18 cellular contexts compared by ENCODE assay signal in genomic region chr3:172314616-172315015, GRCh38.
DNase-seq lines count a peak whose midpoint lies in the region; ATAC-seq and TF ChIP-seq lines count a peak whose summit lies in the region.
"Had no signal": no experiment of that assay in that cellular context is flagged by ENCODE, and none has a peak within 500 bp of the region (broad histone marks: within the 10 kb centered on the region; RNA-seq: fewer than 3 reads in every experiment).

No MANE protein-coding gene starts in this region.

- BruUV-seq in MCF 10A (replicated peaks; lab: Mats Ljungman, UMichigan), result no TSS peak

- no peak overlapping the region for H2BK15ac ChIP-seq in mesenchymal stem cell (ENCODE audit: low read depth, poor library complexity, severe bottlenecking)

- H3K27ac ChIP-seq in breast epithelium (peak overlapping the region in 1 of 2 donors; percentile 30), mesenchymal stem cell (ENCODE audit: low read length, poor library complexity, severe bottlenecking) (peak overlapping the region; percentile 14), tibial artery (peak overlapping the region; percentile 11 to 42)
- H3K27ac ChIP-seq: parathyroid adenoma had no signal

- no peak overlapping the region for H3K4me3 ChIP-seq in breast epithelium
- H3K4me3 ChIP-seq in mesenchymal stem cell (ENCODE audit: insufficient read depth in 1 of 2, low read depth in 1 of 2, low read length in 2 of 2), result no peak overlapping the region
- no peak overlapping the region for H3K4me3 ChIP-seq in tibial artery

- H3K9ac ChIP-seq in mesenchymal stem cell (ENCODE audit: low read length), result no peak overlapping the region
- H3K9ac ChIP-seq: parathyroid adenoma had no signal

- no peak overlapping the region for H4K91ac ChIP-seq in mesenchymal stem cell (ENCODE audit: low read length)

- peaks cover 79% of the 10 kb centered on the region for H3K36me3 Mint-ChIP-seq in MCF 10A (ENCODE audit: insufficient read depth, unreplicated experiment)
- peaks cover 46% of the 10 kb centered on the region for H3K36me3 Mint-ChIP-seq in WTC11

- no peaks in the 10 kb centered on the region for H3K27me3 ChIP-seq in breast epithelium
- no peaks in the 10 kb centered on the region for H3K27me3 ChIP-seq in mesenchymal stem cell (ENCODE audit: control insufficient read depth in 1 of 2, insufficient read depth in 1 of 2, low read length in 2 of 2)
- no peaks in the 10 kb centered on the region for H3K27me3 ChIP-seq in tibial artery

- H3K9me3 ChIP-seq in breast epithelium (no peaks in the 10 kb centered on the region), mesenchymal stem cell (ENCODE audit: control insufficient read depth, low read length) (no peaks in the 10 kb centered on the region), tibial artery (no peaks in the 10 kb centered on the region)

- no peak overlapping the region for H3K4me2 ChIP-seq in mesenchymal stem cell (ENCODE audit: low read length, poor library complexity, severe bottlenecking)

- H3K27me3 Mint-ChIP-seq in MCF 10A (ENCODE audit: insufficient read depth, unreplicated experiment) (no peaks in the 10 kb centered on the region), WTC11 (ENCODE audit: low read depth) (no peaks in the 10 kb centered on the region)

- H3K79me1 ChIP-seq in mesenchymal stem cell (replicated peaks; ENCODE audit: low read length, poor library complexity, severe bottlenecking), result peaks cover 20% of the 10 kb centered on the region

- no peak for TF ChIP-seq CTCF in MCF 10A (IDR thresholded peaks at IDR 0.05; ENCODE audit: unreplicated experiment)
- no peak for TF ChIP-seq CTCF in breast epithelium (IDR thresholded peaks at IDR 0.05)
- TF ChIP-seq CTCF in WTC11 (IDR thresholded peaks at IDR 0.05), result no peak
- no peak for TF ChIP-seq CTCF in tibial artery (IDR thresholded peaks at IDR 0.05)

- WGBS in mesenchymal stem cell, result 92% methylated on average over 2 of the region's 2 CpGs

- H3K4ac ChIP-seq in mesenchymal stem cell (ENCODE audit: low read depth in 1 of 2, low read length in 2 of 2), result no peak overlapping the region

- H2AK5ac ChIP-seq in mesenchymal stem cell (ENCODE audit: low read length, severe bottlenecking), result no peak overlapping the region

- H2BK12ac ChIP-seq in mesenchymal stem cell (ENCODE audit: low read length in 2 of 2), result no peak overlapping the region

- H3K18ac ChIP-seq in mesenchymal stem cell (ENCODE audit: low read depth in 1 of 2, low read length in 2 of 2), result no peak overlapping the region

- no peak for DNase-seq in MCF 10A (ENCODE audit: unreplicated experiment)
- DNase-seq in breast epithelium (ENCODE audit: low spot score in 2 of 2), result no peak
- no peak for DNase-seq in WTC11 (ENCODE audit: low spot score)
- DNase-seq in mesenchymal stem cell, result no peak
- no peak for DNase-seq in tibial artery
- DNase-seq in NCI-H2196 (lab: John Stamatoyannopoulos, UW; ENCODE audit: unreplicated experiment), result no peak
- no peak for DNase-seq in NCI-H146 treated with DMSO at 0.1 percent for 48 hours (lab: John Stamatoyannopoulos, UW; ENCODE audit: unreplicated experiment)
- DNase-seq in germinal center (ENCODE audit: low spot score), result no peak
- DNase-seq: activated CD4-positive, alpha-beta T cell treated with anti-CD3 and anti-CD28 coated beads, Interleukin-2, amount 50 U/mL, for 48 hours; activated naive CD4-positive, alpha-beta T cell; activated T-cell treated with anti-CD3 and anti-CD28 coated beads for 4 hours; DMS153; NCI-H1436; NCI-H446; SHP77 had no signal

- H2AFZ ChIP-seq in mesenchymal stem cell (ENCODE audit: low read depth, low read length), result no peak overlapping the region
- H2AFZ ChIP-seq: parathyroid adenoma had no signal

- H2BK5ac ChIP-seq in mesenchymal stem cell (ENCODE audit: low read depth, low read length, poor library complexity, severe bottlenecking), result no peak overlapping the region

- no peaks in the 10 kb centered on the region for H3K9me3 Mint-ChIP-seq in MCF 10A (ENCODE audit: unreplicated experiment)
- no peaks in the 10 kb centered on the region for H3K9me3 Mint-ChIP-seq in WTC11
- H3K9me3 Mint-ChIP-seq: CD14-positive monocyte had no signal

- intact Hi-C loops in MCF 10A (cut with micrococcal nuclease), result no loop called here
- intact Hi-C loops in breast epithelium (cut with DNase I; ENCODE audit: low total_unique reads), result no loop called here
- intact Hi-C loops in tibial artery (cut with DNase I; ENCODE audit: low total_unique reads), result loop anchor here (5.0 to 10.0 kb wide), 2 partner anchors 52 to 110 kb away; no protein-coding TSS in a partner anchor

- H3K36me3 ChIP-seq in breast epithelium (no peaks in the 10 kb centered on the region), mesenchymal stem cell (ENCODE audit: control insufficient read depth in 1 of 2, insufficient read depth in 2 of 2, low read depth in 1 of 2, low read length in 2 of 2) (peaks cover 16 to 77% of the 10 kb centered on the region in 2 experiments), tibial artery (peaks cover 19 to 28% (median 20%) of the 10 kb centered on the region in 3 donors)

- no peak overlapping the region for H3K23ac ChIP-seq in mesenchymal stem cell (ENCODE audit: low read length in 2 of 2)

- CTCF ChIA-PET in MCF 10A (lab: Yijun Ruan, JAX), result interaction anchor here (1.0 to 3.9 kb wide), 3 partner anchors 18 to 358 kb away, joined by 3 to 18 read pairs (median 4); no protein-coding TSS in a partner anchor
- CTCF ChIA-PET in WTC11 (lab: Charles Lee), result interaction anchor here (2.0 to 4.2 kb wide), 2 partner anchors 14 to 18 kb away, joined by 10 to 20 read pairs; no protein-coding TSS in a partner anchor

- no peak for ATAC-seq in WTC11
- ATAC-seq: left lobe of liver had no signal

- H3K4me1 Mint-ChIP-seq in MCF 10A (ENCODE audit: insufficient read depth, unreplicated experiment) (peaks cover 25% of the 10 kb centered on the region), WTC11 (peaks cover 38% of the 10 kb centered on the region)

- H3K4me3 Mint-ChIP-seq in MCF 10A (ENCODE audit: unreplicated experiment) (no peak overlapping the region), WTC11 (no peak overlapping the region)
- H3K4me3 Mint-ChIP-seq: CD14-positive monocyte had no signal

- peak overlapping the region; percentile 57 for H3K27ac Mint-ChIP-seq in MCF 10A (ENCODE audit: low read depth, unreplicated experiment)
- peak overlapping the region; percentile 71; the same call in 1 of the 2 replicates for H3K27ac Mint-ChIP-seq in WTC11

- peaks cover 7 to 8% of the 10 kb centered on the region in 2 donors for H3K4me1 ChIP-seq in breast epithelium
- H3K4me1 ChIP-seq in mesenchymal stem cell (ENCODE audit: control insufficient read depth, insufficient read depth, low read depth, low read length), result peaks cover 11% of the 10 kb centered on the region
- H3K4me1 ChIP-seq in tibial artery, result peaks cover 0 to 80% (median 65%) of the 10 kb centered on the region in 4 donors
- H3K4me1 ChIP-seq: parathyroid adenoma had no signal

- TF ChIP-seq POLR2A in breast epithelium (IDR thresholded peaks at IDR 0.05), result no peak

- H4K8ac ChIP-seq in mesenchymal stem cell (ENCODE audit: low read length), result no peak overlapping the region

- H2BK120ac ChIP-seq in mesenchymal stem cell (ENCODE audit: low read depth, low read length), result no peak overlapping the region

- H3K14ac ChIP-seq in mesenchymal stem cell (ENCODE audit: low read length in 2 of 2), result no peak overlapping the region

- POLR2A ChIA-PET in MCF 10A (lab: Yijun Ruan, JAX), result interaction anchor here (0.6 to 3.2 kb wide), 4 partner anchors 8 to 144 kb away, joined by 3 to 14 read pairs (median 8); no protein-coding TSS in a partner anchor
- POLR2A ChIA-PET in WTC11 (lab: Charles Lee), result no interaction called here

TF ChIP-seq in WTC11, 78 proteins besides CTCF, POLR2A, EP300 and RAD21:
- TF ChIP-seq ZNF121 (CRISPR knock-in tag; IDR thresholded peaks at IDR 0.05) (no peak), ZNF232 (CRISPR knock-in tag; IDR thresholded peaks at IDR 0.05) (no peak), CDX4 (CRISPR knock-in tag; IDR thresholded peaks at IDR 0.05; ENCODE audit: borderline replicate concordance) (no peak), ZNF416 (CRISPR knock-in tag; IDR thresholded peaks at IDR 0.05) (no peak), CBFB (CRISPR knock-in tag; IDR thresholded peaks at IDR 0.05; ENCODE audit: low read depth) (no peak), ZNF138 (CRISPR knock-in tag; conservative IDR thresholded peaks at IDR 0.05) (no peak), SMAD4 (CRISPR knock-in tag; IDR thresholded peaks at IDR 0.05) (no peak)
- TF ChIP-seq, protein P1, sequence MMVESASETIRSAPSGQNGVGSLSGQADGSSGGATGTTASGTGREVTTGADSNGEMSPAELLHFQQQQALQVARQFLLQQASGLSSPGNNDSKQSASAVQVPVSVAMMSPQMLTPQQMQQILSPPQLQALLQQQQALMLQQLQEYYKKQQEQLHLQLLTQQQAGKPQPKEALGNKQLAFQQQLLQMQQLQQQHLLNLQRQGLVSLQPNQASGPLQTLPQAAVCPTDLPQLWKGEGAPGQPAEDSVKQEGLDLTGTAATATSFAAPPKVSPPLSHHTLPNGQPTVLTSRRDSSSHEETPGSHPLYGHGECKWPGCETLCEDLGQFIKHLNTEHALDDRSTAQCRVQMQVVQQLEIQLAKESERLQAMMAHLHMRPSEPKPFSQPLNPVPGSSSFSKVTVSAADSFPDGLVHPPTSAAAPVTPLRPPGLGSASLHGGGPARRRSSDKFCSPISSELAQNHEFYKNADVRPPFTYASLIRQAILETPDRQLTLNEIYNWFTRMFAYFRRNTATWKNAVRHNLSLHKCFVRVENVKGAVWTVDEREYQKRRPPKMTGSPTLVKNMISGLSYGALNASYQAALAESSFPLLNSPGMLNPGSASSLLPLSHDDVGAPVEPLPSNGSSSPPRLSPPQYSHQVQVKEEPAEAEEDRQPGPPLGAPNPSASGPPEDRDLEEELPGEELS (CRISPR knock-in tag; IDR thresholded peaks at IDR 0.05), result no peak
TF ChIP-seq in WTC11: peak in this region for 0.
